ENCODE assay signal across 19 cellular contexts in genomic region chr20:17345321-17345720, GRCh38.
DNase-seq lines count a peak whose midpoint lies in the region; ATAC-seq and TF ChIP-seq lines count a peak whose summit lies in the region.
"Had no signal": no experiment of that assay in that cellular context is flagged by ENCODE, and none has a peak within 500 bp of the region (broad histone marks: within the 10 kb centered on the region; RNA-seq: fewer than 3 reads in every experiment).

No MANE protein-coding gene starts in this region.

- no peak overlapping the region for H3K27ac ChIP-seq in GM23248
- H3K27ac ChIP-seq in fibroblast of lung (ENCODE audit: insufficient read depth, low read length) = peak overlapping the region; percentile 79
- no peak overlapping the region for H3K27ac ChIP-seq in PC-9
- H3K27ac ChIP-seq: A549 had no signal

- H3K9me3 ChIP-seq in GM23248 (ENCODE audit: low read depth) = no peaks in the 10 kb centered on the region
- H3K9me3 ChIP-seq in fibroblast of lung (ENCODE audit: control insufficient read depth, insufficient read depth, low read depth, low read length) = no peaks in the 10 kb centered on the region
- H3K9me3 ChIP-seq in PC-9 (ENCODE audit: insufficient read depth, low read depth) = no peaks in the 10 kb centered on the region
- H3K9me3 ChIP-seq: A549 had no signal

- peaks cover 25% of the 10 kb centered on the region for H3F3A ChIP-seq in GM23248 (ENCODE audit: insufficient read depth)
- H3F3A ChIP-seq in PC-9 (ENCODE audit: insufficient read depth, low read depth) = no peaks in the 10 kb centered on the region

- WGBS in GM23248 (ENCODE audit: low coverage in 1 of 2, low lambda C conversion rate in 2 of 2, missing lambda C conversion rate in 2 of 2), 2 experiments = 15 to 17% methylated on average over 2 of the region's 2 CpGs

- BruUV-seq in PC-9 (replicated peaks; lab: Mats Ljungman, UMichigan) = no TSS peak

- H3K9ac ChIP-seq in GM23248 (no peak overlapping the region), fibroblast of lung (ENCODE audit: insufficient read depth, low read length) (no peak overlapping the region)

- POLR2A ChIA-PET in PC-9 (lab: Charles Lee; ENCODE audit: unreplicated experiment) = no interaction called here

- no peak for ATAC-seq in HG02970 (IDR thresholded peaks at IDR 0.05; ENCODE audit: low FRiP score, unreplicated experiment)
- ATAC-seq in GM19023 (IDR thresholded peaks at IDR 0.05; ENCODE audit: unreplicated experiment) = no peak
- ATAC-seq: A549, GM12878, GM23338 had no signal

- H2AFZ ChIP-seq in GM23248 = no peak overlapping the region
- no peak overlapping the region for H2AFZ ChIP-seq in fibroblast of lung (ENCODE audit: low read length)
- no peak overlapping the region for H2AFZ ChIP-seq in PC-9
- H2AFZ ChIP-seq: GM23338 had no signal

- H3K9me2 ChIP-seq in GM23248 (ENCODE audit: insufficient read depth) (no peaks in the 10 kb centered on the region), PC-9 (ENCODE audit: insufficient read depth) (no peaks in the 10 kb centered on the region)

- H3K36me3 ChIP-seq in GM23248 (ENCODE audit: low read depth) (no peaks in the 10 kb centered on the region), fibroblast of lung (ENCODE audit: control insufficient read depth, insufficient read depth, low read length) (no peaks in the 10 kb centered on the region), PC-9 (ENCODE audit: low read depth) (no peaks in the 10 kb centered on the region)

- H4K20me1 ChIP-seq in GM23248 (ENCODE audit: insufficient read depth) (no peaks in the 10 kb centered on the region), fibroblast of lung (ENCODE audit: control insufficient read depth, extremely low read depth, insufficient read depth, low read length) (no peaks in the 10 kb centered on the region), PC-9 (ENCODE audit: insufficient read depth) (no peaks in the 10 kb centered on the region)

- in situ Hi-C loops in GM23248 (cut with MboI) = no loop called here

- H3K4me1 ChIP-seq in GM23248 (ENCODE audit: insufficient read depth) (peaks cover 32% of the 10 kb centered on the region), fibroblast of lung (ENCODE audit: control insufficient read depth, extremely low read depth, insufficient read depth, low read length) (peaks cover 14% of the 10 kb centered on the region), PC-9 (replicated peaks; ENCODE audit: insufficient read depth) (no peaks in the 10 kb centered on the region)
- H3K4me1 ChIP-seq: A549 had no signal

- CTCF ChIA-PET in PC-9 (lab: Charles Lee) = interaction anchor here (0.6 kb wide), 1 partner anchor 84 kb away, joined by 5 read pairs; no protein-coding TSS in a partner anchor

- peaks cover 11% of the 10 kb centered on the region; the same call in 1 of the 2 replicates for H3K27me3 ChIP-seq in GM23248 (replicated peaks; ENCODE audit: insufficient read depth)
- H3K27me3 ChIP-seq in fibroblast of lung (ENCODE audit: control insufficient read depth, insufficient read depth, low read length) = no peaks in the 10 kb centered on the region
- peaks cover 83% of the 10 kb centered on the region for H3K27me3 ChIP-seq in PC-9 (ENCODE audit: insufficient read depth, low read depth)

- H3K79me2 ChIP-seq in GM23248 (ENCODE audit: insufficient read depth) = no peaks in the 10 kb centered on the region
- no peaks in the 10 kb centered on the region for H3K79me2 ChIP-seq in fibroblast of lung (ENCODE audit: control insufficient read depth, insufficient read depth, low read length)
- no peaks in the 10 kb centered on the region for H3K79me2 ChIP-seq in PC-9 (ENCODE audit: low read depth)

- DNase-seq in GM23248 (peak; percentile 18), NCI-H446 treated with DMSO at 0.1 percent for 48 hours (lab: John Stamatoyannopoulos, UW) (peak; percentile 51), fibroblast of lung (ENCODE audit: low read depth in 2 of 2) (peak in 1 of 2 donors; percentile 3), islet precursor cell (peak; percentile 19), PC-9 (no peak)
- DNase-seq: CD4-positive, CD25-positive, alpha-beta regulatory T cell; DMS79 treated with DMSO at 0.1 percent for 48 hours; HCEC 1CT; Karpas-422; NCI-H1436; NCI-H2029; NCI-H226; NCI-H526; Right ventricle myocardium superior had no signal

- no peak overlapping the region for H3K4me3 ChIP-seq in GM23248
- H3K4me3 ChIP-seq in fibroblast of lung (replicated peaks in 1 of 4; ENCODE audit: control extremely low read depth in 1 of 4, insufficient read depth in 1 of 4, low read depth in 3 of 4, low read length in 4 of 4) = no peak overlapping the region
- no peak overlapping the region for H3K4me3 ChIP-seq in PC-9
- H3K4me3 ChIP-seq: A549, GM12878, GM23338 had no signal

- TF ChIP-seq CTCF in fibroblast of lung (conservative IDR thresholded peaks at IDR 0.05 in 1 of 2, IDR thresholded peaks at IDR 0.05 in 1 of 2; ENCODE audit: low read depth in 1 of 2, low read length in 2 of 2) (no peak), PC-9 (conservative IDR thresholded peaks at IDR 0.05) (no peak)

- H3K4me2 ChIP-seq in GM23248 (ENCODE audit: unreplicated experiment) (no peak overlapping the region), fibroblast of lung (ENCODE audit: extremely low read depth, insufficient read depth, low read length) (peak overlapping the region; percentile 40), PC-9 (no peak overlapping the region)
- H3K4me2 ChIP-seq: A549, GM23338 had no signal

- intact Hi-C loops in PC-9 (cut with micrococcal nuclease; ENCODE audit: unreplicated experiment) = no loop called here

Comparison
In these comparisons a context has a peak if more than half of its experiments do, and no peak if none do; other contexts are left out.
1. DNase-seq: peak in GM23248 (single experiment), NCI-H446 treated with DMSO at 0.1 percent for 48 hours (single experiment) and islet precursor cell (single experiment); none in PC-9 (0 of 2).